ENCODE assay signal across 1 cellular context in genomic region chr2:8525582-8526402, GRCh38.
TF ChIP-seq lines count a peak whose summit lies in the region.

No MANE protein-coding gene starts in this region.

TF ChIP-seq in HepG2, 621 proteins besides CTCF, POLR2A, EP300 and RAD21 (continued from another document and continues in another):
- TF ChIP-seq HIVEP1 (CRISPR knock-in tag; IDR thresholded peaks at IDR 0.05) (peak; percentile 62; the same call in 1 of the 2 replicates), ZFP1 (CRISPR knock-in tag; IDR thresholded peaks at IDR 0.05) (peak; percentile 86; the same call in 1 of the 2 replicates), NFYB (CRISPR knock-in tag; IDR thresholded peaks at IDR 0.05) (0 out of 2 replicates have a peak, but pooled peaks have one; percentile 27), ZNF772 (CRISPR knock-in tag; IDR thresholded peaks at IDR 0.05) (peak; percentile 84; the same call in 1 of the 2 replicates), ZNF558 (CRISPR knock-in tag; IDR thresholded peaks at IDR 0.05; ENCODE audit: borderline replicate concordance) (peak; percentile 66; the same call in 1 of the 2 replicates), KLF6 (CRISPR knock-in tag; IDR thresholded peaks at IDR 0.05) (peak; percentile 86; the same call in 1 of the 2 replicates), SOX6 (IDR thresholded peaks at IDR 0.05) (no peak), SOX6 (CRISPR knock-in tag; IDR thresholded peaks at IDR 0.05) (peak; percentile 84), ZNF761 (CRISPR knock-in tag; conservative IDR thresholded peaks at IDR 0.05) (peak; percentile 79), ZSCAN9 (CRISPR knock-in tag; IDR thresholded peaks at IDR 0.05; ENCODE audit: borderline replicate concordance) (peak; percentile 84), ZNF136 (CRISPR knock-in tag; IDR thresholded peaks at IDR 0.05; ENCODE audit: low read depth) (peak; percentile 86; the same call in 1 of the 2 replicates), PHF21A (CRISPR knock-in tag; IDR thresholded peaks at IDR 0.05) (peak; percentile 85), AGO2 (optimal IDR thresholded peaks at IDR 0.05; ENCODE audit: low read depth, low read length) (no peak), POLR2AphosphoS5 (IDR thresholded peaks at IDR 0.05; ENCODE audit: low read depth, low read length) (no peak), MXD1 (CRISPR knock-in tag; IDR thresholded peaks at IDR 0.05) (peak; percentile 70), IRF9 (CRISPR knock-in tag; IDR thresholded peaks at IDR 0.05; ENCODE audit: borderline replicate concordance) (peak; percentile 64; the same call in 1 of the 2 replicates), NR3C1 (CRISPR knock-in tag; IDR thresholded peaks at IDR 0.05) (no peak), RFXAP (CRISPR knock-in tag; IDR thresholded peaks at IDR 0.05; ENCODE audit: borderline replicate concordance) (peak; percentile 96), ZBTB43 (CRISPR knock-in tag; conservative IDR thresholded peaks at IDR 0.05) (0 out of 2 replicates have a peak, but pooled peaks have one; percentile 55), LCORL (IDR thresholded peaks at IDR 0.05) (no peak), LCORL (CRISPR knock-in tag; IDR thresholded peaks at IDR 0.05) (peak; percentile 98), TFAP4 (IDR thresholded peaks at IDR 0.05; ENCODE audit: borderline replicate concordance, low read depth) (peak; percentile 66; the same call in 1 of the 2 replicates), ZNF329 (CRISPR knock-in tag; IDR thresholded peaks at IDR 0.05; ENCODE audit: low read depth) (peak; percentile 49; the same call in 1 of the 2 replicates), ZNF292 (CRISPR knock-in tag; IDR thresholded peaks at IDR 0.05; ENCODE audit: borderline replicate concordance, low read depth) (peak; percentile 72; the same call in 1 of the 2 replicates), FOXC1 (CRISPR knock-in tag; IDR thresholded peaks at IDR 0.05; ENCODE audit: borderline replicate concordance) (peak; percentile 86; the same call in 1 of the 2 replicates), TMF1 (CRISPR knock-in tag; IDR thresholded peaks at IDR 0.05; ENCODE audit: low read depth) (no peak), PBX3 (CRISPR knock-in tag; IDR thresholded peaks at IDR 0.05; ENCODE audit: borderline replicate concordance) (no peak), DR1 (CRISPR knock-in tag; IDR thresholded peaks at IDR 0.05) (no peak), ZNF776 (CRISPR knock-in tag; IDR thresholded peaks at IDR 0.05) (no peak), MTERF4 (CRISPR knock-in tag; IDR thresholded peaks at IDR 0.05) (peak; percentile 44; the same call in 1 of the 2 replicates), ZNF513 (CRISPR knock-in tag; conservative IDR thresholded peaks at IDR 0.05) (no peak), ZNF720 (CRISPR knock-in tag; IDR thresholded peaks at IDR 0.05) (no peak), THYN1 (CRISPR knock-in tag; IDR thresholded peaks at IDR 0.05; ENCODE audit: borderline replicate concordance, low read depth) (no peak), ZNF383 (CRISPR knock-in tag; IDR thresholded peaks at IDR 0.05; ENCODE audit: borderline replicate concordance) (peak; percentile 96; the same call in 1 of the 2 replicates), ZNF12 (CRISPR knock-in tag; IDR thresholded peaks at IDR 0.05) (0 out of 2 replicates have a peak, but pooled peaks have one; percentile 53), NR2C2 (CRISPR knock-in tag; IDR thresholded peaks at IDR 0.05; ENCODE audit: borderline replicate concordance) (peak; percentile 29; the same call in 1 of the 2 replicates), CBX5 (CRISPR knock-in tag; IDR thresholded peaks at IDR 0.05; ENCODE audit: borderline replicate concordance) (peak; percentile 84; the same call in 1 of the 2 replicates), ZNF746 (CRISPR knock-in tag; IDR thresholded peaks at IDR 0.05) (peak; percentile 73; the same call in 1 of the 2 replicates), ZNF775 (CRISPR knock-in tag; IDR thresholded peaks at IDR 0.05; ENCODE audit: borderline replicate concordance) (0 out of 2 replicates have a peak, but pooled peaks have one; percentile 59), CHD2 (IDR thresholded peaks at IDR 0.05; ENCODE audit: low read depth, low read length) (no peak), ZNF609 (CRISPR knock-in tag; IDR thresholded peaks at IDR 0.05; ENCODE audit: borderline replicate concordance) (peak; percentile 13; the same call in 1 of the 2 replicates), BATF2 (CRISPR knock-in tag; IDR thresholded peaks at IDR 0.05) (no peak), ZNF44 (CRISPR knock-in tag; IDR thresholded peaks at IDR 0.05) (peak; percentile 91; the same call in 1 of the 2 replicates), FOXK2 (IDR thresholded peaks at IDR 0.05) (no peak), ARNT2 (CRISPR knock-in tag; IDR thresholded peaks at IDR 0.05; ENCODE audit: low read depth) (no peak; the same call in 1 of the 2 replicates), ZNF891 (CRISPR knock-in tag; IDR thresholded peaks at IDR 0.05) (peak; percentile 72; the same call in 1 of the 2 replicates), FUBP1 (CRISPR knock-in tag; IDR thresholded peaks at IDR 0.05; ENCODE audit: borderline replicate concordance) (0 out of 2 replicates have a peak, but pooled peaks have one; percentile 66), IKZF5 (CRISPR knock-in tag; IDR thresholded peaks at IDR 0.05) (peak; percentile 93), EHMT2 (IDR thresholded peaks at IDR 0.05; ENCODE audit: borderline replicate concordance, low read depth, low read length) (no peak), ISL2 (CRISPR knock-in tag; IDR thresholded peaks at IDR 0.05) (peak; percentile 70)
